8 cellular contexts compared by ENCODE assay signal in the genomic region with DNA sequence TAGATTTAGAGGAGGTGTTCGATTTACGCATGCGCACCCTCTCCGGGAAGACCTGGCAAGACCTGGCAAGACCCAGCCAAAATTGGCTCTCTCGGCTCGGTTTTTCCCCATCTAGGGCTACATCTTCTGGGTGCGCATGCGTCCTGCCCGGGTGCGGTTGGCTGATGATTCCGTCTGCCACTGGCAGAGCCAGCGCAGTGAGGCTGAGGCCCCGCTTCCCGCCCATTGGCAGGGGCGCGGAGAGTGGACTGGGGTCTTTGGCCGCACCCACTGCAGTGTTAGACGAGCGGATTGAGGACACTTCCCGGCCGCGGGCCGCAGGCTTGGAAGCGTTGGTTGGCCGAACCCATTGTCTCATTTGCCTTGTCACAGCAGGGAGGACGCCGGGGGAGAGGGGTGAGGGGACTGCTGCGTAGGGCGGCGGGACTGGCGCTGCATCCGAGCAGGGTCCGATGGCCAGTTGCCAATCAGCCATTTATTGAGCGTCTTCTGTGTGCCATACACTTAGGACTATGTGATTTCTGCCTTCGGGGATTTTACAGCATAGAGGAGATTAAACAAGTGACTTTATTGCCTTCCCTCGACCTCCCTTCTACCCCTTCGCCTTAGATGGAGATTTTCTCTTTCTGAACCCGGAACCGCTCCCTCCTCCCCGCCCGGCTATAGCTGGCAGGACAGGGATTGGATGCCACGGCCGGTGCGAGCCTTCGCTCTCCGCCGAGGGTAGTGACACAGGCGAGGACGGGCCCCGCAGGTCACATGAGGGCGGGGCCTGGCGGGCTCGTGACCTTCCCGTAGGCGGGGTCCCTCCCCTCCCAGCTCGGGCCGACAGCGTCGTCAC. TPM values are rescaled to one million over a fixed set of nuclear protein-coding genes. Genes with fewer than 3 reads are reported as not detected.
A peak's percentile ranks its signal among the peaks of the same experiment; 100 is the strongest.
DNase-seq lines count a peak whose midpoint lies in the region; ATAC-seq and TF ChIP-seq lines count a peak whose summit lies in the region.

No MANE protein-coding gene starts in this region.

- H3K9me3 Mint-ChIP-seq in progenitor cell of endocrine pancreas (ENCODE audit: low read depth): no peaks in the 10 kb centered on the region

- no peaks in the 10 kb centered on the region for H3K27me3 Mint-ChIP-seq in T-helper 17 cell
- peaks cover 13% of the 10 kb centered on the region for H3K27me3 Mint-ChIP-seq in progenitor cell of endocrine pancreas

- DNase-seq in NCI-H1694 treated with DMSO at 0.1 percent for 48 hours (lab: John Stamatoyannopoulos, UW) (peak; percentile 100), T-helper 17 cell (peak; percentile 92 to 95 (median 95)), left ventricle myocardium superior (peak; percentile 98), progenitor cell of endocrine pancreas (ENCODE audit: low spot score, unreplicated experiment) (peak; percentile 86), ureter (ENCODE audit: low spot score) (peak; percentile 99)

- peak overlapping the region; percentile 96 for H3K4me3 Mint-ChIP-seq in T-helper 17 cell
- peak overlapping the region; percentile 81 for H3K4me3 Mint-ChIP-seq in progenitor cell of endocrine pancreas (ENCODE audit: low read depth)

- peak overlapping the region; percentile 99 for H3K27ac ChIP-seq in angular gyrus (ENCODE audit: low read depth, low read length)

- intact Hi-C loops in left ventricle myocardium superior (cut with micrococcal nuclease): loop anchor here (5.0 kb wide), 1 partner anchor 150 kb away; no protein-coding TSS in a partner anchor

- H3K27ac Mint-ChIP-seq in T-helper 17 cell: peak overlapping the region; percentile 99
- peak overlapping the region; percentile 99 for H3K27ac Mint-ChIP-seq in progenitor cell of endocrine pancreas

- H3K36me3 Mint-ChIP-seq in T-helper 17 cell (ENCODE audit: low read depth): no peaks in the 10 kb centered on the region
- no peaks in the 10 kb centered on the region for H3K36me3 Mint-ChIP-seq in progenitor cell of endocrine pancreas (ENCODE audit: insufficient read depth)

- H3K4me1 Mint-ChIP-seq in T-helper 17 cell (peaks cover 20% of the 10 kb centered on the region), progenitor cell of endocrine pancreas (ENCODE audit: low read depth) (peaks cover 5% of the 10 kb centered on the region)

- H3K9me3 ChIP-seq in T-helper 17 cell (ENCODE audit: control insufficient read depth, low read length, poor library complexity, severe bottlenecking): no peaks in the 10 kb centered on the region

- TF ChIP-seq CTCF in progenitor cell of endocrine pancreas (IDR thresholded peaks at IDR 0.05; ENCODE audit: unreplicated experiment): no peak

- ATAC-seq in GM18499 (IDR thresholded peaks at IDR 0.05; ENCODE audit: insufficient read depth, unreplicated experiment) (peak; percentile 44), HG02938 (IDR thresholded peaks at IDR 0.05; ENCODE audit: unreplicated experiment) (peak; percentile 68), T-helper 17 cell (peak; percentile 85), left ventricle myocardium superior (peak; percentile 94)

RNA-seq across cellular contexts. Expression of a gene that starts 43.7 kb away (rescaled TPM):
- total RNA-seq in T-helper 17 cell: 100 to 1,000 TPM; 142 to 157 TPM
- 116 TPM for total RNA-seq in left ventricle myocardium superior
- total RNA-seq in progenitor cell of endocrine pancreas: 20.2 and 26.6 TPM in 2 replicates
- total RNA-seq in ureter: 55.3 TPM

Comparison
In these comparisons a context has a peak if more than half of its experiments do, and no peak if none do; other contexts are left out.
1. Peak in every context shown above with its lines: DNase-seq, ATAC-seq and H3K27ac ChIP-seq.
2. ATAC-seq: peak in every context shown above with its lines; median percentile 94 in left ventricle myocardium superior; 85 in T-helper 17 cell; 68 in HG02938; 44 in GM18499.